30 cellular contexts compared by ENCODE assay signal in genomic region chr7:255721-256361, GRCh38. TPM values are rescaled to one million over a fixed set of nuclear protein-coding genes. Genes with fewer than 3 reads are reported as not detected.
"Had no signal": no experiment of that assay in that cellular context is flagged by ENCODE, and none has a peak within 500 bp of the region (broad histone marks: within the 10 kb centered on the region; RNA-seq: fewer than 3 reads in every experiment).

No MANE protein-coding gene starts in this region.

- ATAC-seq: esophagus mucosa; left colon; sciatic nerve; stimulated activated memory B cell treated with anti-CD40 and anti-IgM and Interleukin-4, amounts not matched to agents 10 μg/mL and 1 μg/mL and 100 μg/mL, for 72 hours had no signal

- H3K4me1 ChIP-seq: spleen, tibial artery, upper lobe of left lung, uterus had no signal

- H3K9me3 Mint-ChIP-seq: immature natural killer cell; mesothelial cell of epicardium; stimulated activated memory B cell treated with anti-CD40 and anti-IgM and Interleukin-4, amounts not matched to agents 10 μg/mL and 1 μg/mL and 100 μg/mL, for 72 hours; stimulated activated naive CD8-positive, alpha-beta T cell treated with anti-CD3 and anti-CD28 coated beads, Interleukin-15, Interleukin-2, amounts not matched to agents 100 ng/mL and 50 ng/mL, for 24 hours had no signal

- H3K4me1 Mint-ChIP-seq: immature natural killer cell; mesothelial cell of epicardium; stimulated activated memory B cell treated with anti-CD40 and anti-IgM and Interleukin-4, amounts not matched to agents 10 μg/mL and 1 μg/mL and 100 μg/mL, for 72 hours had no signal

- DNase-seq: central memory CD4-positive, alpha-beta T cell; cortex of kidney; effector CD8-positive, alpha-beta T cell; immature natural killer cell; left colon; stimulated activated CD4-positive, alpha-beta T cell treated with anti-CD3 and anti-CD28 coated beads, Interleukin-15, amount 100 ng/mL, for 24 hours; stimulated activated CD4-positive, alpha-beta T cell treated with anti-CD3 and anti-CD28 coated beads, Interleukin-1b, Interleukin-23, amount 100 ng/mL, for 48 hours; stimulated activated CD4-positive, alpha-beta T cell treated with anti-CD3 and anti-CD28 coated beads, Interleukin-4, amount 100 ng/mL, for 24 hours; uterus had no signal

- H3K36me3 ChIP-seq: uterus had no signal

- H3K27me3 Mint-ChIP-seq: stimulated activated naive CD8-positive, alpha-beta T cell treated with anti-CD3 and anti-CD28 coated beads, Interleukin-15, Interleukin-2, amounts not matched to agents 100 ng/mL and 50 ng/mL, for 24 hours had no signal

- H3K4me3 Mint-ChIP-seq: immature natural killer cell; mesothelial cell of epicardium; nephron; stimulated activated memory B cell treated with anti-CD40 and anti-IgM and Interleukin-4, amounts not matched to agents 10 μg/mL and 1 μg/mL and 100 μg/mL, for 72 hours; stimulated activated naive CD8-positive, alpha-beta T cell treated with anti-CD3 and anti-CD28 coated beads, Interleukin-15, Interleukin-2, amounts not matched to agents 100 ng/mL and 50 ng/mL, for 24 hours had no signal

- H3K27ac ChIP-seq: dorsolateral prefrontal cortex, spleen, tibial artery, upper lobe of left lung, uterus had no signal

- H3K36me3 Mint-ChIP-seq: immature natural killer cell; stimulated activated memory B cell treated with anti-CD40 and anti-IgM and Interleukin-4, amounts not matched to agents 10 μg/mL and 1 μg/mL and 100 μg/mL, for 72 hours had no signal

- H3K27ac Mint-ChIP-seq: immature natural killer cell; mesothelial cell of epicardium; nephron; stimulated activated memory B cell treated with anti-CD40 and anti-IgM and Interleukin-4, amounts not matched to agents 10 μg/mL and 1 μg/mL and 100 μg/mL, for 72 hours; stimulated activated naive CD8-positive, alpha-beta T cell treated with anti-CD3 and anti-CD28 coated beads, Interleukin-15, Interleukin-2, amounts not matched to agents 100 ng/mL and 50 ng/mL, for 24 hours had no signal

- H3K27me3 ChIP-seq: dorsolateral prefrontal cortex, tibial artery, upper lobe of left lung, uterus had no signal

- H3K9me3 ChIP-seq: spleen, tibial artery, upper lobe of left lung, uterus had no signal

- FAIRE-seq: endometrium, frontal cortex, keratinocyte had no signal

- H3K4me3 ChIP-seq: dorsolateral prefrontal cortex, spleen, tibial artery, upper lobe of left lung, uterus had no signal

RNA-seq across cellular contexts. Expression of gene FOXL3, which starts 34.1 kb away (rescaled TPM):
- total RNA-seq: esophagus mucosa, fibroblast of lung, frontal cortex, glomerular endothelial cell, lower leg skin, mesothelial cell of epicardium, mucosa of gallbladder, myocyte, omental fat pad, sciatic nerve, skeletal muscle tissue, spleen, temporal lobe, upper lobe of left lung, uterus had no signal
- polyA plus RNA-seq: fibroblast of lung, immature natural killer cell, keratinocyte, spleen had no signal
